In genomic region chr16:12471383-12471782, GRCh38 we compare ENCODE assay signal across 22 cellular contexts.
"Had no signal": no experiment of that assay in that cellular context is flagged by ENCODE, and none has a peak within 500 bp of the region (broad histone marks: within the 10 kb centered on the region; RNA-seq: fewer than 3 reads in every experiment).

No MANE protein-coding gene starts in this region.

- H3K27me3 ChIP-seq: Peyer's patch, SJSA1 had no signal

- H3K9me3 ChIP-seq: Peyer's patch, SJSA1, SK-N-SH had no signal

- H3K4me2 ChIP-seq: SK-N-SH had no signal

- H3K4me3 ChIP-seq: K562, Peyer's patch, SJSA1 had no signal

- ATAC-seq: K562 had no signal

- H3K36me3 ChIP-seq: Peyer's patch, SJSA1 had no signal

- H3K27ac ChIP-seq: Peyer's patch, SJSA1 had no signal

- H3K9ac ChIP-seq: SK-N-SH had no signal

- H3K4me1 ChIP-seq: SJSA1 had no signal

- DNase-seq: KG1, MM.1S, MV-4-11, NCI-H1092, NCI-H1694 treated with DMSO at 0.1 percent for 48 hours, NCI-H187 treated with DMSO at 0.1 percent for 48 hours, NCI-H2029, NCI-H2171 treated with DMSO at 0.1 percent for 48 hours, NCI-H2227 treated with DMSO at 0.1 percent for 48 hours, NCI-H345, NCI-H446, NCI-H510A treated with DMSO at 0.1 percent for 48 hours, NCI-H524 treated with DMSO at 0.1 percent for 48 hours, NCI-H526 treated with DMSO at 0.1 percent for 48 hours, NCI-H774, Peyer's patch, Right ventricle myocardium superior, RPMI8226, SHP77 treated with DMSO at 0.1 percent for 48 hours, SK-N-SH had no signal
